ENCODE assay signal across 8 cellular contexts in the genomic region with DNA sequence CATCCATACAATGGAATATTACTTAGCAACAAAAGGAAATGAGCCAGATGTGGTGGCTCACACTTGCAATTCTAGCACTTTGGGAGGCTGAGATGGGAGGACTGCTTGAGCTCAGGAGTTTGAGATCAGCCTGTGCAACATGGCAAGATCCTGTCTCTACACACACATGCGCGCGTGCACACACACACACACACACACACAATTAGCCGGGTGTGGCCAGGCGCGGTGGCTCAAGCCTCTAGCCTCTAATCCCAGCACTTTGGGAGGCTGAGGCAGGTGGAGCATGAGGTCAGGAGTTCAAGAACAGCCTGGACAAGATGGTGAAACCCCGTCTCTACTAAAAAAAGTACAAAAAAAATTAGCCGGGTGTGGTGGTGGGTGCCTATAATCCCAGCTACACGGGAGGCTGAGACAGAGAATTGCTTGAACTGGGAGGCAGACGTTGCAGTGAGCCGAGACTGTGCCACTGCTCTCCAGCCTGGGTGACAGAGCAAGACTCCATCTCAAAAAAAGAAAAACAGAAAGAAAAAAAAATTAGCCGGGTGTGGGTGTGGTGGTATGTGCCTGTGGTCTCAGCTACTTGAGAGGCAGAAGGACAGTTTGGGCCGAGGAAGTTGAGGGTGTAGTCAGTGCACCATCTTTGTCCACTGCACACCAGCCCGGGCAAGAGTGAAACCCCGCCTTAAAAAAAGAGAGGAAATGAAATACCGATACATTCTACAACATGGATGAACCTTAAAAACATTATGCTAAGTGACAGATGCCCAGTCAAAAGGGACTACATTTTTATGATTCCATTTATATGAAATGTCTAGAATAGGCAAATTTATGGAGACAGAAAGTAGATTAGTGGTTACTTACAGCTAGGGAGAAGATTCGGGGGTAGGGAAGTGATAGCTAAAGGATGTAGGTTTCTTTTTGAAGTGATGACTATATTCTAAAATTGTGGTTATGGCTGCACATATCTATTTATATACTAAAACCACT. TPM values are rescaled to one million over a fixed set of nuclear protein-coding genes. Genes with fewer than 3 reads are reported as not detected.
DNase-seq lines count a peak whose midpoint lies in the region; ATAC-seq lines count a peak whose summit lies in the region.

No MANE protein-coding gene starts in this region.

- peak; percentile 57 for DNase-seq in Jurkat, Clone E6-1 (ENCODE audit: low read depth, low spot score)
- peak; percentile 14 for DNase-seq in germinal center (ENCODE audit: low spot score)
- no peak for DNase-seq in T-helper 9 cell
- no peak for DNase-seq in NCI-H226
- no peak for DNase-seq in nucleus accumbens (lab: John Stamatoyannopoulos, UW)
- no peak for DNase-seq in foreskin melanocyte

- no peak overlapping the region for H3K4me3 ChIP-seq in Jurkat, Clone E6-1 (ENCODE audit: low read length)

- peak; percentile 56 for ATAC-seq in GM18499 (IDR thresholded peaks at IDR 0.05; ENCODE audit: insufficient read depth, unreplicated experiment)
- ATAC-seq in GM21717 (IDR thresholded peaks at IDR 0.05; ENCODE audit: unreplicated experiment) = peak; percentile 64

RNA-seq across cellular contexts. Expression of a gene that starts 52.5 kb away (rescaled TPM):
- 13.5 TPM for polyA plus RNA-seq in Jurkat, Clone E6-1 (2012; ENCODE audit: insufficient read depth, insufficient read length)

Comparison
In these comparisons a context has a peak if more than half of its experiments do, and no peak if none do; other contexts are left out.
1. DNase-seq: peak in Jurkat, Clone E6-1 (single experiment) and germinal center (single experiment); none in T-helper 9 cell (single experiment), NCI-H226 (single experiment), nucleus accumbens (0 of 56) and foreskin melanocyte (single experiment).